16 cellular contexts compared by ENCODE assay signal in the genomic region with DNA sequence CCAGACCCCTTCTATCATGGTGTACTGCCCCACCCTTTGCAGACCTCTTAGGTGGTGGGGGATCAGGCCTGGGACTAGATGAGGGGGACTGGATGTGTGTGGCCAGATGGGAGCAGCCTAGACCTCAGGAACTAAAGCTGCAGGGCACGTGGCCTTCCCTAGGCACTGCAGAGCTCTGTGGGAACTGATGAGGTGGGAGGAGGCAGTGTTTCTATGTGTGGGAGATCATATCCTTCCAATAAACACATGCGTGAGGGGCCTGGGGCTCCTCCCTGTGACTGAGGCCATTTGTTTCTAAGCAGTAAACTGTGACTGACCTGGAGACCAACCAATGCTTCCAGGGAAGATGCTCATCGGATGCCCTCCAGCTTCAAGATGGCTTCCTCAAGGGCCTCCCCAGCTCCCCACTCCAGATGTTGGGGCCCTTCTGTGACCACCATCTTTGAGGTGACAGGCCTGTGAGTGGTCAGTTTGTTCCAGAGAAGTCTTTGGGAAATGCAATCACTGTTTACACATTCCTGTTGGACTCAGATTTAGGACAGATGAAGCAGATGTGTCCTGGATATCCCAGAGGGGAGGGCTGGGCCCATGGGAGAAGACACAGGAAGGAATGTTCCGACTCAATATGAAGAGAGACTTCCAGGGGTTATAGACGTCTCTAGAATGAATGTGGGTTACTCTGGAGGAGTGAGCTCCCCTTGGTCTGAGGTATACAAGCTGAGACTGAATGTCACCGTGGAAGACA.
"Had no signal": no experiment of that assay in that cellular context is flagged by ENCODE, and none has a peak within 500 bp of the region (broad histone marks: within the 10 kb centered on the region; RNA-seq: fewer than 3 reads in every experiment).

No MANE protein-coding gene starts in this region.

- H3K4me1 ChIP-seq: colonic mucosa had no signal

- DNase-seq: activated CD4-positive, alpha-beta T cell treated with anti-CD3 and anti-CD28 coated beads for 48 hours; activated CD8-positive, alpha-beta memory T cell treated with anti-CD3 and anti-CD28 coated beads, Interleukin-2, amount 50 U/mL, for 48 hours; activated CD8-positive, alpha-beta T cell treated with anti-CD3 and anti-CD28 coated beads, Interleukin-2, amount 10 ng/mL, durations not matched to agents 7 days and 5 days; activated naive CD8-positive, alpha-beta T cell treated with anti-CD3 and anti-CD28 coated beads, Interleukin-2, amount 50 U/mL, for 24 hours; colonic mucosa; effector CD8-positive, alpha-beta T cell; hypothalamus; kidney glomerular epithelial cell; mammary epithelial cell; SK-N-SH; small intestine; T-helper 1 cell; trophoblast cell had no signal

- H3K36me3 ChIP-seq: cardiac muscle cell, colonic mucosa had no signal

- H3K27me3 ChIP-seq: cardiac muscle cell, colonic mucosa had no signal

- ATAC-seq: activated CD8-positive, alpha-beta T cell treated with anti-CD3 and anti-CD28 coated beads, Interleukin-2, amount 10 ng/mL, durations not matched to agents 7 days and 5 days; activated naive CD8-positive, alpha-beta T cell treated with anti-CD3 and anti-CD28 coated beads, Interleukin-2, amount 50 U/mL, for 24 hours; natural killer cell treated with Interleukin-12 subunit alpha and Interleukin-12 subunit beta and Interleukin-15 and Interleukin-18, amount 100 ng/mL, for 72 hours had no signal

- H3K9me3 ChIP-seq: colonic mucosa, SK-N-SH had no signal

- H3K27ac ChIP-seq: cardiac muscle cell, colonic mucosa, VCaP had no signal

- H3K4me3 ChIP-seq: cardiac muscle cell, colonic mucosa had no signal
